Comparison of ENCODE assay signal across 1 cellular context in genomic region chr16:85377388-85378144, GRCh38.
A peak's percentile ranks its signal among the peaks of the same experiment; 100 is the strongest.
TF ChIP-seq lines count a peak whose summit lies in the region.

No MANE protein-coding gene starts in this region.

TF ChIP-seq in K562, 482 proteins besides CTCF, POLR2A, EP300 and RAD21 (continued from another document and continues in another):
- TF ChIP-seq ARID4B (CRISPR knock-in tag; IDR thresholded peaks at IDR 0.05) = no peak; the same call in 1 of the 2 replicates
- no peak; a peak in 3 of 4 replicates for TF ChIP-seq NRF1 (conservative IDR thresholded peaks at IDR 0.05 in 1 of 2, IDR thresholded peaks at IDR 0.05 in 1 of 2)
- no peak for TF ChIP-seq KDM5B (IDR thresholded peaks at IDR 0.05; ENCODE audit: insufficient replicate concordance, low read depth, low read length)
- TF ChIP-seq LCOR (CRISPR knock-in tag; IDR thresholded peaks at IDR 0.05) = peak; percentile 85; the same call in 1 of the 2 replicates
- TF ChIP-seq PKNOX1 (IDR thresholded peaks at IDR 0.05) = peak; percentile 61
- no peak for TF ChIP-seq PREB (CRISPR knock-in tag; IDR thresholded peaks at IDR 0.05)
- no peak for TF ChIP-seq THRB (CRISPR knock-in tag; conservative IDR thresholded peaks at IDR 0.05)
- 0 out of 2 replicates have a peak, but pooled peaks have one; percentile 20 for TF ChIP-seq ZNF444 (CRISPR knock-in tag; IDR thresholded peaks at IDR 0.05)
- peak; percentile 92 for TF ChIP-seq TCF3 (CRISPR knock-in tag; IDR thresholded peaks at IDR 0.05)
- no peak for TF ChIP-seq NFE2L1 (tag; IDR thresholded peaks at IDR 0.05; ENCODE audit: borderline replicate concordance, low read depth)
- no peak for TF ChIP-seq ZNF197 (CRISPR knock-in tag; IDR thresholded peaks at IDR 0.05; ENCODE audit: low read depth)
- no peak for TF ChIP-seq SFPQ (IDR thresholded peaks at IDR 0.05; ENCODE audit: low read depth, low read length)
- no peak for TF ChIP-seq MCM3 (IDR thresholded peaks at IDR 0.05)
- no peak for TF ChIP-seq STAT5B (CRISPR knock-in tag; IDR thresholded peaks at IDR 0.05)
- no peak for TF ChIP-seq HNRNPUL1 (IDR thresholded peaks at IDR 0.05; ENCODE audit: low read length)
- peak; percentile 6; the same call in 1 of the 2 replicates for TF ChIP-seq CEBPG (CRISPR knock-in tag; IDR thresholded peaks at IDR 0.05)
- TF ChIP-seq CEBPG (tag; conservative IDR thresholded peaks at IDR 0.05 in 1 of 2, IDR thresholded peaks at IDR 0.05 in 1 of 2) = no peak
- TF ChIP-seq ZEB2 (IDR thresholded peaks at IDR 0.05) = no peak
- TF ChIP-seq ZNF695 (CRISPR knock-in tag; IDR thresholded peaks at IDR 0.05) = no peak
- TF ChIP-seq ZFP91 (CRISPR knock-in tag; IDR thresholded peaks at IDR 0.05) = no peak
- no peak for TF ChIP-seq ZNF57 (CRISPR knock-in tag; IDR thresholded peaks at IDR 0.05)
- no peak for TF ChIP-seq ZC3H8 (IDR thresholded peaks at IDR 0.05)
- no peak for TF ChIP-seq SIN3B (IDR thresholded peaks at IDR 0.05; ENCODE audit: low read depth)
- TF ChIP-seq ZNF445 (CRISPR knock-in tag; IDR thresholded peaks at IDR 0.05; ENCODE audit: low read depth) = no peak
- TF ChIP-seq ZNF586 (CRISPR knock-in tag; conservative IDR thresholded peaks at IDR 0.05) = no peak
- TF ChIP-seq CHAMP1 (IDR thresholded peaks at IDR 0.05) = no peak
- TF ChIP-seq RBM14 (IDR thresholded peaks at IDR 0.05; ENCODE audit: borderline replicate concordance, insufficient read depth, low read depth, low read length) = no peak
- TF ChIP-seq PML (IDR thresholded peaks at IDR 0.05; ENCODE audit: low read length) = peak; percentile 67
- no peak; the same call in 1 of the 2 replicates for TF ChIP-seq CREB3L1 (IDR thresholded peaks at IDR 0.05; ENCODE audit: borderline replicate concordance, low read depth)
- no peak for TF ChIP-seq SAP30 (IDR thresholded peaks at IDR 0.05; ENCODE audit: borderline replicate concordance, insufficient read depth, low read depth, low read length, poor library complexity, severe bottlenecking)
- TF ChIP-seq HNRNPLL (IDR thresholded peaks at IDR 0.05; ENCODE audit: low read depth, low read length, poor library complexity, severe bottlenecking) = no peak
- TF ChIP-seq TFAM (CRISPR knock-in tag; conservative IDR thresholded peaks at IDR 0.05) = no peak
- no peak for TF ChIP-seq BACH1 (tag; IDR thresholded peaks at IDR 0.05)
- peak; percentile 65 for TF ChIP-seq SMARCE1 (IDR thresholded peaks at IDR 0.05)
- peak; percentile 66 for TF ChIP-seq SOX6 (IDR thresholded peaks at IDR 0.05)
- TF ChIP-seq ZBTB12 (CRISPR knock-in tag; IDR thresholded peaks at IDR 0.05) = no peak
- TF ChIP-seq KAT8 (IDR thresholded peaks at IDR 0.05; ENCODE audit: low read depth) = no peak
- no peak for TF ChIP-seq EWSR1 (IDR thresholded peaks at IDR 0.05; ENCODE audit: borderline replicate concordance, low read depth, partially characterized antibody)
- no peak for TF ChIP-seq PBX2 (CRISPR knock-in tag; IDR thresholded peaks at IDR 0.05; ENCODE audit: low read depth)
- no peak for TF ChIP-seq PBX2 (tag; conservative IDR thresholded peaks at IDR 0.05; ENCODE audit: low read depth)
